23 cellular contexts compared by ENCODE assay signal in genomic region chr13:73661687-73662425, GRCh38.
A peak's percentile ranks its signal among the peaks of the same experiment; 100 is the strongest.
DNase-seq lines count a peak whose midpoint lies in the region; ATAC-seq and TF ChIP-seq lines count a peak whose summit lies in the region.
"Had no signal": no experiment of that assay in that cellular context is flagged by ENCODE, and none has a peak within 500 bp of the region (broad histone marks: within the 10 kb centered on the region; RNA-seq: fewer than 3 reads in every experiment).

No MANE protein-coding gene starts in this region.

- H3K27ac Mint-ChIP-seq in GM23338, result no peak overlapping the region
- H3K27ac Mint-ChIP-seq in WTC11, result no peak overlapping the region

- no peaks in the 10 kb centered on the region for H3K36me3 ChIP-seq in GM23338 (ENCODE audit: insufficient read depth)
- H3K36me3 ChIP-seq in mucosa of descending colon (ENCODE audit: low read depth), result no peaks in the 10 kb centered on the region
- H3K36me3 ChIP-seq: BLaER1 treated with 17β-estradiol and CSF1 and Interleukin-3, amounts not matched to agents 10 nM and 100 nM; MG63 had no signal

- POLR2A ChIA-PET in WTC11 (lab: Charles Lee), result no interaction called here

- H3K9me2 ChIP-seq in GM23338 (ENCODE audit: insufficient read depth), result peaks cover 6% of the 10 kb centered on the region; the same call in 1 of the 2 replicates

- H3K27ac ChIP-seq in GM23338 (ENCODE audit: low read depth), result no peak overlapping the region
- no peak overlapping the region for H3K27ac ChIP-seq in dorsolateral prefrontal cortex
- H3K27ac ChIP-seq: 22Rv1; BLaER1 treated with 17β-estradiol and CSF1 and Interleukin-3, amounts not matched to agents 10 nM and 100 nM had no signal

- no peak; the same call in 2 of the 3 replicates for ATAC-seq in GM23338
- peak; percentile 67 for ATAC-seq in WTC11
- ATAC-seq in mucosa of descending colon, result no peak
- ATAC-seq: Panc1 had no signal

- H3K4me1 ChIP-seq in GM23338 (ENCODE audit: insufficient read depth) (no peaks in the 10 kb centered on the region), mucosa of descending colon (ENCODE audit: low read depth) (peaks cover 12% of the 10 kb centered on the region)

- no peaks in the 10 kb centered on the region for H3K9me3 ChIP-seq in mucosa of descending colon

- DNase-seq in NCI-H2081 (lab: John Stamatoyannopoulos, UW) (peak; percentile 35 to 71), NCI-H2081 treated with DMSO at 0.1 percent for 48 hours (lab: John Stamatoyannopoulos, UW) (no peak), GM23338 (ENCODE audit: low spot score) (no peak), WTC11 (ENCODE audit: low spot score) (no peak), mucosa of descending colon (peak in 2 of 3 donors; percentile 32 to 54), dorsolateral prefrontal cortex (no peak), NCI-H446 treated with DMSO at 0.1 percent for 48 hours (lab: John Stamatoyannopoulos, UW) (no peak), kidney glomerular epithelial cell (lab: John Stamatoyannopoulos, UW) (no peak)
- DNase-seq: ACHN; Calu3; CD4-positive, alpha-beta memory T cell; DMS153; GDM1; GOT3; MG63; NCI-H1417; NCI-H187; NCI-H510A; NCI-H774; SIG-M5 had no signal

- H3K27me3 Mint-ChIP-seq in GM23338 (ENCODE audit: insufficient read depth, low read depth, poor library complexity) (peaks cover 5% of the 10 kb centered on the region), WTC11 (ENCODE audit: low read depth) (no peaks in the 10 kb centered on the region)
- H3K27me3 Mint-ChIP-seq: CD4-positive, alpha-beta memory T cell had no signal

- H3K79me2 ChIP-seq in GM23338 (replicated peaks; ENCODE audit: insufficient read depth), result no peaks in the 10 kb centered on the region

- no peaks in the 10 kb centered on the region for H3K27me3 ChIP-seq in GM23338 (ENCODE audit: insufficient read depth)
- peaks cover 0 to 4% (median 0%) of the 10 kb centered on the region in 45 donors for H3K27me3 ChIP-seq in dorsolateral prefrontal cortex
- H3K27me3 ChIP-seq: BLaER1 treated with 17β-estradiol and CSF1 and Interleukin-3, amounts not matched to agents 10 nM and 100 nM; MG63 had no signal

- H3K4me1 Mint-ChIP-seq in GM23338 (no peaks in the 10 kb centered on the region; the same call in 2 of the 3 replicates), WTC11 (peaks cover 7% of the 10 kb centered on the region; the same call in 1 of the 2 replicates)

- no peaks in the 10 kb centered on the region for H3F3A ChIP-seq in GM23338 (replicated peaks; ENCODE audit: low read depth)

- no peaks in the 10 kb centered on the region for H4K20me1 ChIP-seq in GM23338 (replicated peaks; ENCODE audit: insufficient read depth)
- H4K20me1 ChIP-seq: BLaER1 treated with 17β-estradiol and CSF1 and Interleukin-3, amounts not matched to agents 10 nM and 100 nM had no signal

- H3K4me3 Mint-ChIP-seq in GM23338 (no peak overlapping the region), WTC11 (no peak overlapping the region)

- no peak overlapping the region for H3K4me2 ChIP-seq in GM23338
- H3K4me2 ChIP-seq: BLaER1 treated with 17β-estradiol and CSF1 and Interleukin-3, amounts not matched to agents 10 nM and 100 nM had no signal

- H3K4me3 ChIP-seq in GM23338, result no peak overlapping the region
- H3K4me3 ChIP-seq in mucosa of descending colon, result no peak overlapping the region
- H3K4me3 ChIP-seq in dorsolateral prefrontal cortex, result no peak overlapping the region
- H3K4me3 ChIP-seq: BLaER1 treated with 17β-estradiol and CSF1 and Interleukin-3, amounts not matched to agents 10 nM and 100 nM; MG63 had no signal

- TF ChIP-seq CTCF in GM23338 (conservative IDR thresholded peaks at IDR 0.05; ENCODE audit: low read depth in 2 of 2) (no peak), WTC11 (IDR thresholded peaks at IDR 0.05) (no peak), mucosa of descending colon (IDR thresholded peaks at IDR 0.05) (no peak), dorsolateral prefrontal cortex (IDR thresholded peaks at IDR 0.05 in 54 of 56, conservative IDR thresholded peaks at IDR 0.05 in 2 of 56; ENCODE audit: low read depth in 1 of 56, partially characterized antibody in 56 of 56) (no peak)

- H2AFZ ChIP-seq in GM23338, result peak overlapping the region; percentile 28; the same call in 1 of the 2 replicates

- CTCF ChIA-PET in WTC11 (lab: Charles Lee), result no interaction called here

- no peaks in the 10 kb centered on the region; the same call in 1 of the 3 replicates for H3K9me3 Mint-ChIP-seq in GM23338
- peaks cover 5% of the 10 kb centered on the region; the same call in 1 of the 2 replicates for H3K9me3 Mint-ChIP-seq in WTC11

- H3K36me3 Mint-ChIP-seq in GM23338 (ENCODE audit: low read depth) (no peaks in the 10 kb centered on the region), WTC11 (no peaks in the 10 kb centered on the region)

- intact Hi-C loops in mucosa of descending colon (cut with DNase I, micrococcal nuclease) (no loop called here), dorsolateral prefrontal cortex (cut with DNase I) (no loop called here)

TF ChIP-seq in GM23338, 12 proteins besides CTCF, POLR2A, EP300 and RAD21 (continues in another document):
- no peak for TF ChIP-seq JUNB (IDR thresholded peaks at IDR 0.05; ENCODE audit: unreplicated experiment)
- no peak for TF ChIP-seq CREB1 (CRISPR knock-in tag; IDR thresholded peaks at IDR 0.05; ENCODE audit: low read depth)
- TF ChIP-seq ZNF114 (CRISPR knock-in tag; IDR thresholded peaks at IDR 0.05), result no peak
- TF ChIP-seq POLR2AphosphoS5 (IDR thresholded peaks at IDR 0.05; ENCODE audit: low read depth), result no peak

TF ChIP-seq in WTC11, 78 proteins besides CTCF, POLR2A, EP300 and RAD21:
- peak; percentile 49; the same call in 1 of the 2 replicates for TF ChIP-seq ZNF121 (CRISPR knock-in tag; IDR thresholded peaks at IDR 0.05)
- no peak for TF ChIP-seq NFYB (CRISPR knock-in tag; conservative IDR thresholded peaks at IDR 0.05; ENCODE audit: low read depth)

Comparison
In these comparisons a context has a peak if more than half of its experiments do, and no peak if none do; other contexts are left out.
1. DNase-seq: peak in NCI-H2081 (2 of 2) and mucosa of descending colon (2 of 3); none in NCI-H2081 treated with DMSO at 0.1 percent for 48 hours (single experiment), GM23338 (single experiment), WTC11 (single experiment), dorsolateral prefrontal cortex (0 of 10), NCI-H446 treated with DMSO at 0.1 percent for 48 hours (single experiment) and kidney glomerular epithelial cell (single experiment).